ENCODE assay signal across 18 cellular contexts in genomic region chr18:80198391-80198790, GRCh38. TPM values are rescaled to one million over a fixed set of nuclear protein-coding genes. Genes with fewer than 3 reads are reported as not detected.
A peak's percentile ranks its signal among the peaks of the same experiment; 100 is the strongest.
DNase-seq lines count a peak whose midpoint lies in the region; ATAC-seq, FAIRE-seq and TF ChIP-seq lines count a peak whose summit lies in the region.
"Had no signal": no experiment of that assay in that cellular context is flagged by ENCODE, and none has a peak within 500 bp of the region (broad histone marks: within the 10 kb centered on the region; RNA-seq: fewer than 3 reads in every experiment).

No MANE protein-coding gene starts in this region.

- H3K4me3 Mint-ChIP-seq in CD4-positive, alpha-beta T cell = no peak overlapping the region
- H3K4me3 Mint-ChIP-seq: CD8-positive, alpha-beta T cell; GM23338; H9 had no signal

- intact Hi-C loops in esophagus muscularis mucosa (cut with DNase I) = no loop called here
- intact Hi-C loops in lower leg skin (cut with DNase I; ENCODE audit: low total_unique reads) = no loop called here
- intact Hi-C loops in spleen (cut with DNase I; ENCODE audit: low total_unique reads) = no loop called here
- intact Hi-C loops in CD4-positive, alpha-beta T cell (cut with DNase I, micrococcal nuclease) = no loop called here

- POLR2A ChIA-PET in CD4-positive, alpha-beta T cell (lab: Charles Lee) = no interaction called here

- no peak overlapping the region for H3K4me3 ChIP-seq in esophagus muscularis mucosa
- H3K4me3 ChIP-seq in lower leg skin (ENCODE audit: low read depth, poor library complexity, severe bottlenecking) = no peak overlapping the region
- H3K4me3 ChIP-seq in spleen = no peak overlapping the region

- DNase-seq in esophagus muscularis mucosa (ENCODE audit: extremely low spot score) (peak; percentile 47), lower leg skin (ENCODE audit: low spot score in 2 of 2) (peak; percentile 10 to 58), spleen (no peak), urothelium cell line (ENCODE audit: low spot score) (peak; percentile 5), HT-29 (ENCODE audit: low spot score) (no peak)
- DNase-seq in CD4-positive, alpha-beta T cell = no peak
- DNase-seq: C1 segment of cervical spinal cord; Caco-2; CD8-positive, alpha-beta T cell; DMS153; DND-41; H9 had no signal

- H3K4me1 ChIP-seq in esophagus muscularis mucosa (peaks cover 0 to 21% (median 16%) of the 10 kb centered on the region in 4 donors), spleen (peaks cover 0 to 6% (median 0%) of the 10 kb centered on the region in 6 donors)
- H3K4me1 ChIP-seq: Caco-2 had no signal

- H3K27ac ChIP-seq in esophagus muscularis mucosa (replicated peaks in 1 of 4) (no peak overlapping the region), spleen (peak overlapping the region in 5 of 8 donors; percentile 3 to 49 (median 41))
- H3K27ac ChIP-seq in CD4-positive, alpha-beta T cell (ENCODE audit: low read depth, low read length) = no peak overlapping the region

- H3K36me3 ChIP-seq in esophagus muscularis mucosa (no peaks in the 10 kb centered on the region), spleen (no peaks in the 10 kb centered on the region)

- TF ChIP-seq CTCF in esophagus muscularis mucosa (IDR thresholded peaks at IDR 0.05) = no peak
- no peak for TF ChIP-seq CTCF in lower leg skin (IDR thresholded peaks at IDR 0.05)
- TF ChIP-seq CTCF in spleen (IDR thresholded peaks at IDR 0.05 in 8 of 11, conservative IDR thresholded peaks at IDR 0.05 in 3 of 11) = no peak
- TF ChIP-seq CTCF in CD4-positive, alpha-beta T cell (IDR thresholded peaks at IDR 0.05) = no peak

- no peaks in the 10 kb centered on the region for H3K4me1 Mint-ChIP-seq in CD4-positive, alpha-beta T cell (ENCODE audit: low read depth)

- no peak for FAIRE-seq in urothelium cell line (lab: Jason Lieb, UNC)
- FAIRE-seq: G401.6, GM12892, GM19239 had no signal

- ATAC-seq in CD4-positive, alpha-beta T cell (ENCODE audit: poor library complexity) = no peak
- ATAC-seq in GM18520 (IDR thresholded peaks at IDR 0.05; ENCODE audit: unreplicated experiment) = no peak
- ATAC-seq: CD8-positive, alpha-beta T cell; GM23338; HCT116 had no signal

- no peaks in the 10 kb centered on the region for H3K36me3 Mint-ChIP-seq in CD4-positive, alpha-beta T cell (ENCODE audit: low read depth)
- H3K36me3 Mint-ChIP-seq: CD8-positive, alpha-beta T cell had no signal

- no peak for TF ChIP-seq POLR2A in esophagus muscularis mucosa (IDR thresholded peaks at IDR 0.05; ENCODE audit: low read depth)
- no peak for TF ChIP-seq POLR2A in lower leg skin (IDR thresholded peaks at IDR 0.05)
- no peak for TF ChIP-seq POLR2A in spleen (IDR thresholded peaks at IDR 0.05)

- 77% methylated on average over 1 of the region's 1 CpG for WGBS in esophagus muscularis mucosa
- WGBS in lower leg skin, 2 donors = 89 to 92% methylated on average over 1 of the region's 1 CpG
- 86 to 92% (median 88%) methylated on average over 1 of the region's 1 CpG for WGBS in spleen, 5 donors

- H3K9me3 ChIP-seq in esophagus muscularis mucosa (no peaks in the 10 kb centered on the region), spleen (no peaks in the 10 kb centered on the region)
- H3K9me3 ChIP-seq in CD4-positive, alpha-beta T cell (ENCODE audit: control insufficient read depth, low read length) = no peaks in the 10 kb centered on the region
- H3K9me3 ChIP-seq: Caco-2 had no signal

- no peaks in the 10 kb centered on the region for H3K27me3 ChIP-seq in esophagus muscularis mucosa
- H3K27me3 ChIP-seq in spleen (replicated peaks in 1 of 7) = peaks cover 0 to 13% (median 0%) of the 10 kb centered on the region in 7 donors
- H3K27me3 ChIP-seq in CD4-positive, alpha-beta T cell (ENCODE audit: control insufficient read depth, insufficient read depth, low read length) = peaks cover 4% of the 10 kb centered on the region

- H3K9me3 Mint-ChIP-seq in CD4-positive, alpha-beta T cell = no peaks in the 10 kb centered on the region
- H3K9me3 Mint-ChIP-seq: CD8-positive, alpha-beta T cell; GM23338; H9 had no signal

- H3K27me3 Mint-ChIP-seq in CD4-positive, alpha-beta T cell = peaks cover 57% of the 10 kb centered on the region

- no peak for TF ChIP-seq EP300 in esophagus muscularis mucosa (IDR thresholded peaks at IDR 0.05)

- CTCF ChIA-PET in CD4-positive, alpha-beta T cell (lab: Charles Lee) = no interaction called here

- H3K27ac Mint-ChIP-seq in CD4-positive, alpha-beta T cell = no peak overlapping the region
- H3K27ac Mint-ChIP-seq: CD8-positive, alpha-beta T cell; GM23338 had no signal

RNA-seq across cellular contexts. Expression of gene PARD6G, which starts 48.9 kb away (rescaled TPM):
- total RNA-seq in esophagus muscularis mucosa = 10 to 100 TPM in 2 of 4 donors, 1 to 10 TPM in 2; 5.4 to 11.3 (median 10.4) TPM
- total RNA-seq in lower leg skin = 100 to 1,000 TPM in 2 of 4 donors, 10 to 100 TPM in 2; 89.6 to 122 (median 101) TPM
- total RNA-seq in spleen = 1 to 10 TPM; 1.8 to 6.8 (median 4.3) TPM
- under 1 TPM; 0.30 to 0.51 (median 0.47) TPM for polyA plus RNA-seq in spleen
- total RNA-seq in CD4-positive, alpha-beta T cell = 1 to 10 TPM in 1 of 2 experiments, under 1 TPM in 1; 0.38 to 1.1 TPM
- total RNA-seq in HT-29 (2014; rRNA removed; shearing (Covaris generic)) = 0.18 and 0.20 TPM in 2 replicates

Comparison
In these comparisons a context has a peak if more than half of its experiments do, and no peak if none do; other contexts are left out.
1. DNase-seq: peak in esophagus muscularis mucosa (single experiment), lower leg skin (2 of 2) and urothelium cell line (single experiment); none in spleen (single experiment), CD4-positive, alpha-beta T cell (0 of 10) and HT-29 (single experiment).
2. H3K27ac ChIP-seq: peak in spleen (5 of 8); none in esophagus muscularis mucosa (0 of 4) and CD4-positive, alpha-beta T cell (single experiment).
3. RNA of gene PARD6G, which starts 48.9 kb away (total RNA-seq): 89.6 to 122 TPM in lower leg skin; 5.4 to 11.3 TPM in esophagus muscularis mucosa, 1.8 to 6.8 TPM in spleen, 0.38 to 1.1 TPM in CD4-positive, alpha-beta T cell and 0.18 to 0.20 TPM in HT-29; every median in the first group is over 4 times any median in the second.